In genomic region chr5:73183491-73183891, GRCh38 we compare ENCODE assay signal across 25 cellular contexts. TPM values are rescaled to one million over a fixed set of nuclear protein-coding genes. Genes with fewer than 3 reads are reported as not detected.
DNase-seq lines count a peak whose midpoint lies in the region; ATAC-seq and TF ChIP-seq lines count a peak whose summit lies in the region.
"Had no signal": no experiment of that assay in that cellular context is flagged by ENCODE, and none has a peak within 500 bp of the region (broad histone marks: within the 10 kb centered on the region; RNA-seq: fewer than 3 reads in every experiment).

No MANE protein-coding gene starts in this region.

- BruUV-seq in mammary epithelial cell (replicated peaks; lab: Mats Ljungman, UMichigan) (no TSS peak), MCF 10A (replicated peaks; lab: Mats Ljungman, UMichigan) (no TSS peak)

- peak; percentile 87 for TF ChIP-seq POLR2A in transverse colon (IDR thresholded peaks at IDR 0.05)

- H3K36me3 ChIP-seq in mammary epithelial cell (ENCODE audit: insufficient read depth, low read length) (no peaks in the 10 kb centered on the region), mucosa of descending colon (ENCODE audit: low read depth) (no peaks in the 10 kb centered on the region), transverse colon (no peaks in the 10 kb centered on the region)
- H3K36me3 ChIP-seq: brain microvascular endothelial cell, MG63, neutrophil, right atrium auricular region had no signal

- DNase-seq in mammary epithelial cell, result no peak
- no peak for DNase-seq in MCF 10A (ENCODE audit: unreplicated experiment)
- peak; percentile 26 for DNase-seq in NCI-H2171 (lab: John Stamatoyannopoulos, UW)
- peak; percentile 63 to 86 (median 77) for DNase-seq in mucosa of descending colon
- peak; percentile 79 for DNase-seq in transverse colon
- DNase-seq in DMS79 (lab: John Stamatoyannopoulos, UW), result no peak
- DNase-seq in nucleus accumbens (lab: John Stamatoyannopoulos, UW), result no peak
- DNase-seq in T-cell, result no peak
- DNase-seq: activated gamma-delta T cell treated with Interleukin-2 at 50 U/mL for 16 hours; activated T-cell treated with anti-CD3 and anti-CD28 coated beads, Interleukin-2, amount 50 U/mL, for 1 hour; brain microvascular endothelial cell; glutamatergic neuron; H7; MG63; NCI-H1417 treated with DMSO at 0.1 percent for 48 hours; T-helper 1 cell; trophoblast cell had no signal

- H3K27ac Mint-ChIP-seq in MCF 10A (ENCODE audit: low read depth, unreplicated experiment) (no peak overlapping the region), T-cell (no peak overlapping the region)
- H3K27ac Mint-ChIP-seq: IgD-negative memory B cell had no signal

- H3K4me3 ChIP-seq in mammary epithelial cell (replicated peaks in 1 of 3; ENCODE audit: insufficient read depth in 1 of 3, low read depth in 2 of 3, low read length in 3 of 3), result no peak overlapping the region
- peak overlapping the region; percentile 4 for H3K4me3 ChIP-seq in mucosa of descending colon
- peak overlapping the region in 1 of 4 donors; percentile 14 for H3K4me3 ChIP-seq in transverse colon
- H3K4me3 ChIP-seq: MG63, right atrium auricular region had no signal

- H3K4me2 ChIP-seq in mammary epithelial cell (ENCODE audit: insufficient read depth, low read depth, low read length), result no peak overlapping the region

- dilution Hi-C loops in mammary epithelial cell (cut with HindIII; ENCODE audit: low sequenced_read_pairs), result no loop called here

- H3K4me1 Mint-ChIP-seq in MCF 10A (ENCODE audit: insufficient read depth, unreplicated experiment) (no peaks in the 10 kb centered on the region), T-cell (no peaks in the 10 kb centered on the region)
- H3K4me1 Mint-ChIP-seq: IgD-negative memory B cell had no signal

- TF ChIP-seq CTCF in mammary epithelial cell (conservative IDR thresholded peaks at IDR 0.05 in 1 of 2, IDR thresholded peaks at IDR 0.05 in 1 of 2; ENCODE audit: extremely low read depth in 1 of 2, insufficient read depth in 1 of 2, low read depth in 1 of 2, low read length in 2 of 2) (no peak), MCF 10A (IDR thresholded peaks at IDR 0.05; ENCODE audit: unreplicated experiment) (no peak), mucosa of descending colon (IDR thresholded peaks at IDR 0.05) (no peak), transverse colon (IDR thresholded peaks at IDR 0.05) (no peak)

- H3K9ac ChIP-seq in mammary epithelial cell (ENCODE audit: insufficient read depth, low read length), result no peak overlapping the region

- H3K4me1 ChIP-seq in mammary epithelial cell (ENCODE audit: insufficient read depth, low read length), result no peaks in the 10 kb centered on the region
- H3K4me1 ChIP-seq in mucosa of descending colon (ENCODE audit: low read depth), result no peaks in the 10 kb centered on the region
- peaks cover 0 to 21% (median 12%) of the 10 kb centered on the region in 4 donors for H3K4me1 ChIP-seq in transverse colon
- H3K4me1 ChIP-seq: right atrium auricular region had no signal

- H3K9me3 Mint-ChIP-seq in MCF 10A (ENCODE audit: unreplicated experiment) (peaks cover 6% of the 10 kb centered on the region), T-cell (peaks cover 4 to 9% (median 7%) of the 10 kb centered on the region in 3 donors)

- intact Hi-C loops in mammary epithelial cell (cut with micrococcal nuclease), result no loop called here
- intact Hi-C loops in MCF 10A (cut with micrococcal nuclease), result no loop called here
- intact Hi-C loops in mucosa of descending colon (cut with DNase I, micrococcal nuclease), result no loop called here
- intact Hi-C loops in transverse colon (cut with DNase I; ENCODE audit: low total_unique reads), result no loop called here

- H3K4me3 Mint-ChIP-seq in MCF 10A (ENCODE audit: unreplicated experiment) (no peak overlapping the region), T-cell (no peak overlapping the region)
- H3K4me3 Mint-ChIP-seq: IgD-negative memory B cell had no signal

- no peaks in the 10 kb centered on the region for H4K20me1 ChIP-seq in mammary epithelial cell (ENCODE audit: insufficient read depth, low read length)

- WGBS in mammary epithelial cell (ENCODE audit: low coverage, missing lambda C conversion rate), result 48% methylated on average over 8 of the region's 9 CpGs
- 44 to 57% methylated on average over 3 to 9 of the region's 9 CpGs for WGBS in transverse colon (ENCODE audit: low coverage in 1 of 2), 2 donors

- ATAC-seq in mucosa of descending colon (peak; percentile 97), T-cell (replicated peaks in 1 of 4) (no peak)
- ATAC-seq: Panc1 had no signal

- no peak overlapping the region for H3K27ac ChIP-seq in mammary epithelial cell (ENCODE audit: insufficient read depth, low read depth, low read length)
- peak overlapping the region; percentile 79 to 85 (median 81) for H3K27ac ChIP-seq in transverse colon
- H3K27ac ChIP-seq: brain microvascular endothelial cell, HL-60, neutrophil, right atrium auricular region had no signal

- CTCF ChIA-PET in mammary epithelial cell (lab: Charles Lee; ENCODE audit: low non-redundant PET), result no interaction called here
- CTCF ChIA-PET in MCF 10A (lab: Yijun Ruan, JAX), result no interaction called here
- CTCF ChIA-PET in T-cell (lab: Charles Lee), result no interaction called here

- H3K9me3 ChIP-seq in mammary epithelial cell (replicated peaks; ENCODE audit: insufficient read depth, low read length) (peaks cover 4% of the 10 kb centered on the region), mucosa of descending colon (no peaks in the 10 kb centered on the region), transverse colon (peaks cover 0 to 4% of the 10 kb centered on the region in 2 donors)
- H3K9me3 ChIP-seq: neutrophil had no signal

- in situ Hi-C loops in mammary epithelial cell (cut with MboI; ENCODE audit: low sequenced_read_pairs in 2 of 2), result no loop called here
- in situ Hi-C loops in transverse colon (cut with MboI; ENCODE audit: low pct_ligation_motif_present in 1 of 4, low pct_unique_long_range_greater_than_20kb in 1 of 4, low sequenced_read_pairs in 3 of 4), result no loop called here

- H2AFZ ChIP-seq in mammary epithelial cell (ENCODE audit: low read depth, low read length), result peak overlapping the region; percentile 15

- no peak for TF ChIP-seq EP300 in transverse colon (IDR thresholded peaks at IDR 0.05; ENCODE audit: low read depth)

- H3K36me3 Mint-ChIP-seq in MCF 10A (ENCODE audit: insufficient read depth, unreplicated experiment), result no peaks in the 10 kb centered on the region
- no peaks in the 10 kb centered on the region for H3K36me3 Mint-ChIP-seq in T-cell

- POLR2A ChIA-PET in MCF 10A (lab: Yijun Ruan, JAX), result no interaction called here
- POLR2A ChIA-PET in T-cell (lab: Charles Lee), result no interaction called here

- H3K27me3 Mint-ChIP-seq in MCF 10A (ENCODE audit: insufficient read depth, unreplicated experiment) (no peaks in the 10 kb centered on the region), T-cell (peaks cover 52 to 61% of the 10 kb centered on the region in 2 donors)

- H3K27me3 ChIP-seq in mammary epithelial cell (ENCODE audit: insufficient read depth, low read length) (peaks cover 4% of the 10 kb centered on the region), transverse colon (no peaks in the 10 kb centered on the region)
- H3K27me3 ChIP-seq: brain microvascular endothelial cell, MG63, right atrium auricular region had no signal

- H3K79me2 ChIP-seq in mammary epithelial cell (ENCODE audit: insufficient read depth, low read length), result no peaks in the 10 kb centered on the region

RNA-seq across cellular contexts. Expression of gene TMEM174, which starts 10.5 kb away (rescaled TPM):
- total RNA-seq in mammary epithelial cell (not detected), MCF 10A (2022) (not detected in 2 replicates), mucosa of descending colon (not detected), transverse colon (under 1 TPM in 1 of 4 donors, not detected in 3; 0.64 TPM), T-cell (not detected)
- polyA plus RNA-seq in mammary epithelial cell, result not detected
- not detected for polyA minus RNA-seq in mammary epithelial cell
- total RNA-seq: fibroblast of lung, H7, NCI-H460, right atrium auricular region had no signal
- polyA plus RNA-seq: adipose tissue, fibroblast of lung, IgD-negative memory B cell had no signal

Comparison
In these comparisons a context has a peak if more than half of its experiments do, and no peak if none do; other contexts are left out.
1. DNase-seq: peak in NCI-H2171 (single experiment), mucosa of descending colon (3 of 3) and transverse colon (single experiment); none in mammary epithelial cell (single experiment), MCF 10A (single experiment), DMS79 (single experiment), nucleus accumbens (0 of 56) and T-cell (0 of 34).